Comparison of ENCODE assay signal across 8 cellular contexts in the genomic region with DNA sequence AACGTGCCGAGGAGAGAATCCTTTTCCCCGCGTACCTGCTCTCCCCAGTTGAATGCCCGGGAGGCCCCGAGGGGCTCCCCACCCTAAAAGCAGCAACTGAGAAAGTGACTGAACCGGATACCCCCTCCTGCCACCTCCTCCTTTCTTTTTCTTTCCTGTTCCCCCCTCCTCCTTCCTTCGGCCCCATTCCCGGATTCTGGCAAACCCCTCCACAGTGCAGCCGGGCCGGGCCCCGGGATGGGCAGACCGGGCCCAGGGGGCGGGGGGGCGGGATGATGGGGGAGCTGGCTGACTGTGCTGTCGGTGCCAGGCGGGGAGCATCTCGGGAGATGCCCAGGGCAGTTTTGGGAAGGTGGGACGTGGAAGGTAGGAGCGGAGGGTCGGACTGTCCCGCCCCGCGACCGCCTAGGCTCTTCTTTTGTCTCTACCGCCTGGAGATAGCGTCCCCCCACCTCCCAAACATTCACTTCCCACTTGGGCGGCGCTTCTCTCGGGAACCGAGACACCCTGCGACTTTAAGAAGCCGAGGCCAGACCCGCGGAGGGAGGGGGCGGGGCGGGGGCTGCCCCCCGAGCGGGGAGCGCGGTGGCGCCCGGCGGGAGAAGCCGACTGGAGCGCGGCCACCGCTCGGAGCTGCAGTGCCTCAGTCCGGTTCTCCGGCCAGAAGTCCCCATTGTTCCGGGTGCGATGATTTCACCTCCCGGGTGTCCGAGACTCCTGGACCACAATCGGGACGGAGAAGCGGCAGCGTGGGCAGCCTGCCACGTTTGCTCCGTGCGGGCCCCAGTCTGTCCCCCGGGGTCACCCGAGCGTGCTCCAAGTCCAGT. TPM values are rescaled to one million over a fixed set of nuclear protein-coding genes. Genes with fewer than 3 reads are reported as not detected.
DNase-seq lines count a peak whose midpoint lies in the region; ATAC-seq and TF ChIP-seq lines count a peak whose summit lies in the region.

No MANE protein-coding gene starts in this region.

- H3K4me3 ChIP-seq in BE2C (ENCODE audit: low read depth, low read length) (peak overlapping the region; percentile 23; the same call in 1 of the 2 replicates), H7 (ENCODE audit: insufficient read depth, low read depth, low read length) (peak overlapping the region; percentile 40), thymus (ENCODE audit: low read length) (peak overlapping the region; percentile 37)

- H3K27me3 ChIP-seq in BE2C (peaks cover 98% of the 10 kb centered on the region), H7 (ENCODE audit: control insufficient read depth, insufficient read depth, low read length) (peaks cover 99% of the 10 kb centered on the region), thymus (ENCODE audit: control insufficient read depth, insufficient read depth) (peaks cover 87% of the 10 kb centered on the region)

- H3K36me3 ChIP-seq in BE2C, result no peaks in the 10 kb centered on the region
- H3K36me3 ChIP-seq in H7 (replicated peaks; ENCODE audit: control insufficient read depth, insufficient read depth, low read length), result no peaks in the 10 kb centered on the region
- no peaks in the 10 kb centered on the region for H3K36me3 ChIP-seq in thymus (ENCODE audit: control insufficient read depth, insufficient read depth)

- WGBS in thymus, result 4% methylated on average over 65 of the region's 65 CpGs

- ATAC-seq in HG03565 (IDR thresholded peaks at IDR 0.05; ENCODE audit: unreplicated experiment), result no peak

- TF ChIP-seq CTCF in BE2C (IDR thresholded peaks at IDR 0.05; ENCODE audit: low read depth, low read length), result no peak

- no peak overlapping the region for H3K27ac ChIP-seq in thymus (ENCODE audit: low read depth)

- H3K4me1 ChIP-seq in BE2C (no peaks in the 10 kb centered on the region), thymus (ENCODE audit: control insufficient read depth, insufficient read depth, low read length) (peaks cover 18% of the 10 kb centered on the region)

- H3K9me3 ChIP-seq in BE2C (no peaks in the 10 kb centered on the region), thymus (ENCODE audit: control insufficient read depth) (peaks cover 1% of the 10 kb centered on the region)

- DNase-seq in BE2C (no peak), H7 (peak; percentile 87), iPS-NIHi7 (ENCODE audit: extremely low spot score) (peak; percentile 25), NCI-H2029 (lab: John Stamatoyannopoulos, UW) (no peak), HK-2 (ENCODE audit: unreplicated experiment) (no peak)
- DNase-seq in activated T-cell treated with anti-CD3 and anti-CD28 coated beads, Interleukin-2, amount 50 U/mL, for 48 hours, result peak; percentile 27 to 35

RNA-seq across cellular contexts. Expression of a gene that starts 8.2 kb away (rescaled TPM):
- polyA plus RNA-seq in BE2C (2012; ENCODE audit: insufficient read depth, insufficient read length, low read depth), result not detected
- not detected in 2 replicates for total RNA-seq in H7 (2014; rRNA removed; shearing (Covaris generic))
- 0.43 TPM for polyA plus RNA-seq in thymus

RNA-seq across cellular contexts. Expression of a gene that starts 9.2 kb away (rescaled TPM):
- 1.4 TPM for polyA plus RNA-seq in BE2C (2012; ENCODE audit: insufficient read depth, insufficient read length, low read depth)
- 0.26 TPM in 1 of 2 replicates, not detected in the other for total RNA-seq in H7 (2014; rRNA removed; shearing (Covaris generic))
- polyA plus RNA-seq in thymus, result 0.23 TPM

Comparison
In these comparisons a context has a peak if more than half of its experiments do, and no peak if none do; other contexts are left out.
1. DNase-seq: peak in H7 (single experiment), activated T-cell treated with anti-CD3 and anti-CD28 coated beads, Interleukin-2, amount 50 U/mL, for 48 hours (2 of 2) and iPS-NIHi7 (single experiment); none in BE2C (single experiment), NCI-H2029 (single experiment) and HK-2 (single experiment).
2. Peak in every context shown above with its lines, with median percentiles within 50 percentile points of each other: H3K4me3 ChIP-seq.